In genomic region chrX:151750511-151750910, GRCh38 we compare ENCODE assay signal across 37 cellular contexts. TPM values are rescaled to one million over a fixed set of nuclear protein-coding genes. Genes with fewer than 3 reads are reported as not detected.
"Had no signal": no experiment of that assay in that cellular context is flagged by ENCODE, and none has a peak within 500 bp of the region (broad histone marks: within the 10 kb centered on the region; RNA-seq: fewer than 3 reads in every experiment).

No MANE protein-coding gene starts in this region.

- ATAC-seq: activated CD8-positive, alpha-beta T cell treated with anti-CD3 and anti-CD28 coated beads for 36 hours; activated naive CD4-positive, alpha-beta T cell treated with anti-CD3 and anti-CD28 coated beads, Interleukin-2, amount 50 U/mL, for 72 hours; activated T-cell treated with anti-CD3 and anti-CD28 coated beads, Interleukin-2, amount 50 U/mL, for 4 hours; activated T-cell treated with anti-CD3 and anti-CD28 coated beads, Interleukin-2, amount 50 U/mL, for 72 hours; activated T-helper 17 cell treated with anti-CD3 and anti-CD28 coated beads, Interleukin-2, amount 50 U/mL, for 72 hours had no signal

- H3K36me3 Mint-ChIP-seq: activated CD4-positive, alpha-beta memory T cell treated with anti-CD3 and anti-CD28 coated beads for 36 hours; activated naive CD4-positive, alpha-beta T cell treated with anti-CD3 and anti-CD28 coated beads, Interleukin-2, amount 50 U/mL, for 72 hours; activated naive CD8-positive, alpha-beta T cell treated with anti-CD3 and anti-CD28 coated beads for 36 hours; brain had no signal

- H3K27ac ChIP-seq: adrenal gland, cardiac muscle cell, VCaP had no signal

- H3K36me3 ChIP-seq: adrenal gland, cardiac muscle cell had no signal

- H3K27me3 Mint-ChIP-seq: activated B cell treated with CpG ODN at 0.5 μM for 24 hours; activated CD4-positive, alpha-beta T cell treated with anti-CD3 and anti-CD28 coated beads, Interleukin-2, amount 10 ng/mL, durations not matched to agents 24 days and 14 days had no signal

- H3K4me3 Mint-ChIP-seq: activated B cell treated with CpG ODN at 0.5 μM for 24 hours; activated CD4-positive, alpha-beta memory T cell treated with anti-CD3 and anti-CD28 coated beads for 36 hours; activated CD4-positive, alpha-beta T cell treated with anti-CD3 and anti-CD28 coated beads, Interleukin-2, amount 10 ng/mL, durations not matched to agents 24 days and 14 days; activated CD8-positive, alpha-beta T cell treated with anti-CD3 and anti-CD28 coated beads for 36 hours; activated naive CD4-positive, alpha-beta T cell treated with anti-CD3 and anti-CD28 coated beads for 36 hours; activated naive CD8-positive, alpha-beta T cell treated with anti-CD3 and anti-CD28 coated beads for 36 hours; activated T-cell treated with anti-CD3 and anti-CD28 coated beads, Interleukin-2, amount 50 U/mL, for 4 hours; activated T-cell treated with anti-CD3 and anti-CD28 coated beads, Interleukin-2, amount 50 U/mL, for 72 hours; activated T-helper 1 cell treated with anti-CD3 and anti-CD28 coated beads, Interleukin-12 subunit alpha, Interleukin-12 subunit beta, Interleukin-2, Interleukin-4 antibody, amounts not matched to agents 30 ng/mL and 10 ng/mL and 1 ng/mL, durations not matched to agents 14 hours and 24 hours and 36 hours; activated T-helper 17 cell treated with anti-CD3 and anti-CD28 coated beads, Interleukin-2, amount 50 U/mL, for 72 hours; brain; central memory CD8-positive, alpha-beta T cell; T-helper 1 cell treated with Interleukin-12 subunit alpha and Interleukin-12 subunit beta and Interleukin-4 antibody, amounts not matched to agents 30 μg/mL and 1 μg/mL, for 36 hours; T-helper 2 cell treated with Interferon-gamma antibody and Interleukin-4, amounts not matched to agents 5 μg/mL and 100 μg/mL, for 36 hours had no signal

- H3K4me3 ChIP-seq: adrenal gland, cardiac muscle cell had no signal

- H3K4me1 Mint-ChIP-seq: activated B cell treated with CpG ODN at 0.5 μM for 24 hours; activated CD4-positive, alpha-beta T cell treated with anti-CD3 and anti-CD28 coated beads, Interleukin-2, amount 10 ng/mL, durations not matched to agents 24 days and 14 days; activated naive CD8-positive, alpha-beta T cell treated with anti-CD3 and anti-CD28 coated beads for 36 hours; activated T-helper 17 cell treated with anti-CD3 and anti-CD28 coated beads, Interleukin-2, amount 50 U/mL, for 72 hours; central memory CD8-positive, alpha-beta T cell had no signal

- H3K27ac Mint-ChIP-seq: activated B cell treated with CpG ODN at 0.5 μM for 24 hours; activated CD4-positive, alpha-beta memory T cell treated with anti-CD3 and anti-CD28 coated beads for 36 hours; activated CD4-positive, alpha-beta T cell treated with anti-CD3 and anti-CD28 coated beads, Interleukin-2, amount 10 ng/mL, durations not matched to agents 24 days and 14 days; activated CD8-positive, alpha-beta T cell treated with anti-CD3 and anti-CD28 coated beads for 36 hours; activated naive CD4-positive, alpha-beta T cell treated with anti-CD3 and anti-CD28 coated beads for 36 hours; activated naive CD4-positive, alpha-beta T cell treated with anti-CD3 and anti-CD28 coated beads, Interleukin-2, amount 50 U/mL, for 72 hours; activated naive CD8-positive, alpha-beta T cell treated with anti-CD3 and anti-CD28 coated beads for 36 hours; activated T-cell treated with anti-CD3 and anti-CD28 coated beads, Interleukin-2, amount 50 U/mL, for 72 hours; activated T-helper 1 cell treated with anti-CD3 and anti-CD28 coated beads, Interleukin-12 subunit alpha, Interleukin-12 subunit beta, Interleukin-2, Interleukin-4 antibody, amounts not matched to agents 30 ng/mL and 10 ng/mL and 1 ng/mL, durations not matched to agents 14 hours and 24 hours and 36 hours; activated T-helper 17 cell treated with anti-CD3 and anti-CD28 coated beads, Interleukin-2, amount 50 U/mL, for 72 hours; T-helper 1 cell treated with Interleukin-12 subunit alpha and Interleukin-12 subunit beta and Interleukin-4 antibody, amounts not matched to agents 30 μg/mL and 1 μg/mL, for 36 hours; T-helper 2 cell treated with Interferon-gamma antibody and Interleukin-4, amounts not matched to agents 5 μg/mL and 100 μg/mL, for 36 hours had no signal

- H3K9me3 ChIP-seq: adrenal gland had no signal

- H3K4me1 ChIP-seq: adrenal gland had no signal

- H3K9me3 Mint-ChIP-seq: activated B cell treated with CpG ODN at 0.5 μM for 24 hours; activated CD4-positive, alpha-beta memory T cell treated with anti-CD3 and anti-CD28 coated beads for 36 hours; activated CD4-positive, alpha-beta T cell treated with anti-CD3 and anti-CD28 coated beads, Interleukin-2, amount 10 ng/mL, durations not matched to agents 24 days and 14 days; activated CD8-positive, alpha-beta T cell treated with anti-CD3 and anti-CD28 coated beads for 36 hours; activated naive CD4-positive, alpha-beta T cell treated with anti-CD3 and anti-CD28 coated beads for 36 hours; activated naive CD4-positive, alpha-beta T cell treated with anti-CD3 and anti-CD28 coated beads, Interleukin-2, amount 50 U/mL, for 72 hours; activated naive CD8-positive, alpha-beta T cell treated with anti-CD3 and anti-CD28 coated beads for 36 hours; activated T-cell treated with anti-CD3 and anti-CD28 coated beads, Interleukin-2, amount 50 U/mL, for 4 hours; activated T-cell treated with anti-CD3 and anti-CD28 coated beads, Interleukin-2, amount 50 U/mL, for 72 hours; activated T-helper 1 cell treated with anti-CD3 and anti-CD28 coated beads, Interleukin-12 subunit alpha, Interleukin-12 subunit beta, Interleukin-2, Interleukin-4 antibody, amounts not matched to agents 30 ng/mL and 10 ng/mL and 1 ng/mL, durations not matched to agents 14 hours and 24 hours and 36 hours; activated T-helper 17 cell treated with anti-CD3 and anti-CD28 coated beads, Interleukin-2, amount 50 U/mL, for 72 hours; central memory CD8-positive, alpha-beta T cell; T-helper 1 cell treated with Interleukin-12 subunit alpha and Interleukin-12 subunit beta and Interleukin-4 antibody, amounts not matched to agents 30 μg/mL and 1 μg/mL, for 36 hours; T-helper 2 cell treated with Interferon-gamma antibody and Interleukin-4, amounts not matched to agents 5 μg/mL and 100 μg/mL, for 36 hours had no signal

- DNase-seq: activated B cell treated with CpG ODN at 0.5 μM for 24 hours; activated CD4-positive, alpha-beta T cell treated with anti-CD3 and anti-CD28 coated beads for 4 hours; activated CD4-positive, alpha-beta T cell treated with anti-CD3 and anti-CD28 coated beads, Interleukin-2, amount 50 U/mL, for 1 hour; activated CD4-positive, alpha-beta T cell treated with anti-CD3 and anti-CD28 coated beads, Interleukin-2, amount 50 U/mL, for 4 hours; activated CD4-positive, CD25-positive, alpha-beta regulatory T cell treated with anti-CD3 and anti-CD28 coated beads, Interleukin-2, amount 50 U/mL, for 72 hours; activated CD8-positive, alpha-beta memory T cell treated with anti-CD3 and anti-CD28 coated beads, Interleukin-2, amount 50 U/mL, for 4 hours; activated effector memory CD4-positive, alpha-beta T cell treated with anti-CD3 and anti-CD28 coated beads, Interleukin-2, amount 50 U/mL, for 16 hours; activated gamma-delta T cell treated with Interleukin-2 at 50 U/mL for 16 hours; activated naive CD4-positive, alpha-beta T cell; activated naive CD4-positive, alpha-beta T cell treated with anti-CD3 and anti-CD28 coated beads, Interleukin-2, amount 50 U/mL, for 16 hours; activated naive CD8-positive, alpha-beta T cell treated with anti-CD3 and anti-CD28 coated beads for 36 hours; activated T-cell treated with anti-CD3 and anti-CD28 coated beads for 4 hours; activated T-cell treated with anti-CD3 and anti-CD28 coated beads, Interleukin-2, amount 50 U/mL, for 1 hour; activated T-cell treated with anti-CD3 and anti-CD28 coated beads, Interleukin-2, amount 50 U/mL, for 4 hours; amniotic stem cell; aorta; caudate nucleus; cerebellar nuclear complex; T-helper 1 cell; T-helper 2 cell; T-helper 9 cell had no signal

RNA-seq across cellular contexts. Expression of gene CNGA2, which starts 16.0 kb away (rescaled TPM):
- total RNA-seq: activated B cell treated with CpG ODN at 0.5 μM for 24 hours; activated CD4-positive, alpha-beta memory T cell treated with anti-CD3 and anti-CD28 coated beads for 36 hours; activated CD4-positive, alpha-beta T cell treated with anti-CD3 and anti-CD28 coated beads, Interleukin-2, amount 10 ng/mL, durations not matched to agents 24 days and 14 days; activated CD8-positive, alpha-beta T cell treated with anti-CD3 and anti-CD28 coated beads for 36 hours; activated naive CD4-positive, alpha-beta T cell treated with anti-CD3 and anti-CD28 coated beads for 36 hours; activated naive CD4-positive, alpha-beta T cell treated with anti-CD3 and anti-CD28 coated beads, Interleukin-2, amount 50 U/mL, for 72 hours; activated naive CD8-positive, alpha-beta T cell treated with anti-CD3 and anti-CD28 coated beads for 36 hours; activated T-cell treated with anti-CD3 and anti-CD28 coated beads, Interleukin-2, amount 50 U/mL, for 4 hours; activated T-cell treated with anti-CD3 and anti-CD28 coated beads, Interleukin-2, amount 50 U/mL, for 72 hours; activated T-helper 1 cell treated with anti-CD3 and anti-CD28 coated beads, Interleukin-12 subunit alpha, Interleukin-12 subunit beta, Interleukin-2, Interleukin-4 antibody, amounts not matched to agents 30 ng/mL and 10 ng/mL and 1 ng/mL, durations not matched to agents 14 hours and 24 hours and 36 hours; activated T-helper 17 cell treated with anti-CD3 and anti-CD28 coated beads, Interleukin-2, amount 50 U/mL, for 72 hours; adrenal gland; aorta; bronchial epithelial cell; cardiac muscle cell had no signal

RNA-seq across cellular contexts. Expression of gene FATE1, which starts 34.7 kb away (rescaled TPM):
- total RNA-seq: activated B cell treated with CpG ODN at 0.5 μM for 24 hours; activated CD4-positive, alpha-beta memory T cell treated with anti-CD3 and anti-CD28 coated beads for 36 hours; activated CD4-positive, alpha-beta T cell treated with anti-CD3 and anti-CD28 coated beads, Interleukin-2, amount 10 ng/mL, durations not matched to agents 24 days and 14 days; activated CD8-positive, alpha-beta T cell treated with anti-CD3 and anti-CD28 coated beads for 36 hours; activated naive CD4-positive, alpha-beta T cell treated with anti-CD3 and anti-CD28 coated beads for 36 hours; activated naive CD4-positive, alpha-beta T cell treated with anti-CD3 and anti-CD28 coated beads, Interleukin-2, amount 50 U/mL, for 72 hours; activated naive CD8-positive, alpha-beta T cell treated with anti-CD3 and anti-CD28 coated beads for 36 hours; activated T-cell treated with anti-CD3 and anti-CD28 coated beads, Interleukin-2, amount 50 U/mL, for 4 hours; activated T-cell treated with anti-CD3 and anti-CD28 coated beads, Interleukin-2, amount 50 U/mL, for 72 hours; activated T-helper 1 cell treated with anti-CD3 and anti-CD28 coated beads, Interleukin-12 subunit alpha, Interleukin-12 subunit beta, Interleukin-2, Interleukin-4 antibody, amounts not matched to agents 30 ng/mL and 10 ng/mL and 1 ng/mL, durations not matched to agents 14 hours and 24 hours and 36 hours; activated T-helper 17 cell treated with anti-CD3 and anti-CD28 coated beads, Interleukin-2, amount 50 U/mL, for 72 hours; aorta; bronchial epithelial cell had no signal

RNA-seq across cellular contexts. Expression of gene PRRG3, which starts 55.3 kb away (rescaled TPM):
- total RNA-seq: activated B cell treated with CpG ODN at 0.5 μM for 24 hours; activated CD4-positive, alpha-beta memory T cell treated with anti-CD3 and anti-CD28 coated beads for 36 hours; activated CD4-positive, alpha-beta T cell treated with anti-CD3 and anti-CD28 coated beads, Interleukin-2, amount 10 ng/mL, durations not matched to agents 24 days and 14 days; activated CD8-positive, alpha-beta T cell treated with anti-CD3 and anti-CD28 coated beads for 36 hours; activated naive CD4-positive, alpha-beta T cell treated with anti-CD3 and anti-CD28 coated beads for 36 hours; activated naive CD4-positive, alpha-beta T cell treated with anti-CD3 and anti-CD28 coated beads, Interleukin-2, amount 50 U/mL, for 72 hours; activated naive CD8-positive, alpha-beta T cell treated with anti-CD3 and anti-CD28 coated beads for 36 hours; activated T-cell treated with anti-CD3 and anti-CD28 coated beads, Interleukin-2, amount 50 U/mL, for 4 hours; activated T-cell treated with anti-CD3 and anti-CD28 coated beads, Interleukin-2, amount 50 U/mL, for 72 hours; activated T-helper 1 cell treated with anti-CD3 and anti-CD28 coated beads, Interleukin-12 subunit alpha, Interleukin-12 subunit beta, Interleukin-2, Interleukin-4 antibody, amounts not matched to agents 30 ng/mL and 10 ng/mL and 1 ng/mL, durations not matched to agents 14 hours and 24 hours and 36 hours; activated T-helper 17 cell treated with anti-CD3 and anti-CD28 coated beads, Interleukin-2, amount 50 U/mL, for 72 hours; bronchial epithelial cell had no signal
